1 cellular context compared by ENCODE assay signal in the genomic region with DNA sequence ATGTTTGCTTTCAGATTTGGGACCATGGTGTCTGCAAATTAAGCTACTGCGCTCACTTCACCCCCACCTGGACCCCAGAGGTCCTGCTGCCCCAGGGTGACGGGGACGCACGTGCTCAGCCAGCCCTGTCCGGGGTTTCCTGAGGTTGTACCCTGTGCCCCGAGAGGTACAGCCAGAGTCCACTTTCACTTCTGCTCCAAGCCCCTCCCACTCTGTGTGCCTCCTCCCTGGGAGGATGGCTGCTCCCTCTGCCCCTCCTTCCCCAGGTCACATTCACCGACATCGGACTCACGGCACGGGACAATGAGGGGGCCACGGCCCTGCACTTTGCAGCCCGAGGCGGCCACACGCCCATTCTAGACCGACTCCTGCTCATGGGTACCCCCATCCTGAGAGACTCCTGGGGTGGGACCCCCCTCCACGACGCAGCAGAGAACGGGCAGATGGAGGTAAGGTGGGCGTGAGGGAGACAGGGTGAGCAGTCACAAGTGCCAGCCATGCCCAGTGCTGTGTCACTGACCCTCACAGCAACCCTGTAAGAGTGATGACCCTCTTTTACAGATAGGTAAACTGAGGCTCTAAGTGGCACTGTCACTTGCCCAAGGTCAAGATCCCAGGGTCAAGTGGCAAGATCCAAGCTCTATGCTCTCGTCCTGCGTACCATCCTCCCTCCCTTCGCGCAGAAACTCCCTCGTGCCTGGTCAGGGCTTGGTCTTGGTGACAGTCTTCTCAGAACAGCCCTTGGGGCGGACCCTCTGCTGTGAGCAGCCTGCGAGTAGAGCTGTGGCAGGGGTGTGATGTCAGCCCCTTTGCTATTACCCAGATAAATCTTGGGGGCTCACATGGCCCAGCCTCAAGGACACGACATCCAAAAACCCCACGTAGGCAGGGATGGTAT.
TF ChIP-seq lines count a peak whose summit lies in the region.

No MANE protein-coding gene starts in this region.

TF ChIP-seq in HepG2, 621 proteins besides CTCF, POLR2A, EP300 and RAD21 (continued from another document):
- TF ChIP-seq, protein P1, sequence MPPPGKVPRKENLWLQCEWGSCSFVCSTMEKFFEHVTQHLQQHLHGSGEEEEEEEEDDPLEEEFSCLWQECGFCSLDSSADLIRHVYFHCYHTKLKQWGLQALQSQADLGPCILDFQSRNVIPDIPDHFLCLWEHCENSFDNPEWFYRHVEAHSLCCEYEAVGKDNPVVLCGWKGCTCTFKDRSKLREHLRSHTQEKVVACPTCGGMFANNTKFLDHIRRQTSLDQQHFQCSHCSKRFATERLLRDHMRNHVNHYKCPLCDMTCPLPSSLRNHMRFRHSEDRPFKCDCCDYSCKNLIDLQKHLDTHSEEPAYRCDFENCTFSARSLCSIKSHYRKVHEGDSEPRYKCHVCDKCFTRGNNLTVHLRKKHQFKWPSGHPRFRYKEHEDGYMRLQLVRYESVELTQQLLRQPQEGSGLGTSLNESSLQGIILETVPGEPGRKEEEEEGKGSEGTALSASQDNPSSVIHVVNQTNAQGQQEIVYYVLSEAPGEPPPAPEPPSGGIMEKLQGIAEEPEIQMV (CRISPR knock-in tag; IDR thresholded peaks at IDR 0.05; ENCODE audit: low read depth) = no peak
- no peak for TF ChIP-seq ZNF101 (CRISPR knock-in tag; IDR thresholded peaks at IDR 0.05; ENCODE audit: borderline replicate concordance, low read depth)
- no peak for TF ChIP-seq FOXO1 (CRISPR knock-in tag; IDR thresholded peaks at IDR 0.05)
- no peak for TF ChIP-seq ATF7-NPFF (CRISPR knock-in tag; IDR thresholded peaks at IDR 0.05; ENCODE audit: low read depth)
- TF ChIP-seq, protein P2, sequence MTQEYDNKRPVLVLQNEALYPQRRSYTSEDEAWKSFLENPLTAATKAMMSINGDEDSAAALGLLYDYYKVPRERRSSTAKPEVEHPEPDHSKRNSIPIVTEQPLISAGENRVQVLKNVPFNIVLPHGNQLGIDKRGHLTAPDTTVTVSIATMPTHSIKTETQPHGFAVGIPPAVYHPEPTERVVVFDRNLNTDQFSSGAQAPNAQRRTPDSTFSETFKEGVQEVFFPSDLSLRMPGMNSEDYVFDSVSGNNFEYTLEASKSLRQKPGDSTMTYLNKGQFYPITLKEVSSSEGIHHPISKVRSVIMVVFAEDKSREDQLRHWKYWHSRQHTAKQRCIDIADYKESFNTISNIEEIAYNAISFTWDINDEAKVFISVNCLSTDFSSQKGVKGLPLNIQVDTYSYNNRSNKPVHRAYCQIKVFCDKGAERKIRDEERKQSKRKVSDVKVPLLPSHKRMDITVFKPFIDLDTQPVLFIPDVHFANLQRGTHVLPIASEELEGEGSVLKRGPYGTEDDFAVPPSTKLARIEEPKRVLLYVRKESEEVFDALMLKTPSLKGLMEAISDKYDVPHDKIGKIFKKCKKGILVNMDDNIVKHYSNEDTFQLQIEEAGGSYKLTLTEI (CRISPR knock-in tag; conservative IDR thresholded peaks at IDR 0.05) = no peak
- no peak for TF ChIP-seq FOXJ3 (CRISPR knock-in tag; IDR thresholded peaks at IDR 0.05; ENCODE audit: borderline replicate concordance)
- TF ChIP-seq, protein P3, sequence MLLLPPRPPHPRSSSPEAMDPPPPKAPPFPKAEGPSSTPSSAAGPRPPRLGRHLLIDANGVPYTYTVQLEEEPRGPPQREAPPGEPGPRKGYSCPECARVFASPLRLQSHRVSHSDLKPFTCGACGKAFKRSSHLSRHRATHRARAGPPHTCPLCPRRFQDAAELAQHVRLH (CRISPR knock-in tag; IDR thresholded peaks at IDR 0.05; ENCODE audit: borderline replicate concordance, low read depth) = peak; percentile 31; the same call in 1 of the 2 replicates
- no peak for TF ChIP-seq NCOR1 (IDR thresholded peaks at IDR 0.05; ENCODE audit: borderline replicate concordance, low read length)
- TF ChIP-seq ZNF225 (CRISPR knock-in tag; IDR thresholded peaks at IDR 0.05) = no peak; the same call in 1 of the 2 replicates
- TF ChIP-seq ZNF207 (IDR thresholded peaks at IDR 0.05; ENCODE audit: borderline replicate concordance) = no peak
- TF ChIP-seq ZNF549 (CRISPR knock-in tag; IDR thresholded peaks at IDR 0.05) = no peak
- no peak; the same call in 1 of the 2 replicates for TF ChIP-seq BORCS8-MEF2B (CRISPR knock-in tag; IDR thresholded peaks at IDR 0.05)
